In the genomic region with DNA sequence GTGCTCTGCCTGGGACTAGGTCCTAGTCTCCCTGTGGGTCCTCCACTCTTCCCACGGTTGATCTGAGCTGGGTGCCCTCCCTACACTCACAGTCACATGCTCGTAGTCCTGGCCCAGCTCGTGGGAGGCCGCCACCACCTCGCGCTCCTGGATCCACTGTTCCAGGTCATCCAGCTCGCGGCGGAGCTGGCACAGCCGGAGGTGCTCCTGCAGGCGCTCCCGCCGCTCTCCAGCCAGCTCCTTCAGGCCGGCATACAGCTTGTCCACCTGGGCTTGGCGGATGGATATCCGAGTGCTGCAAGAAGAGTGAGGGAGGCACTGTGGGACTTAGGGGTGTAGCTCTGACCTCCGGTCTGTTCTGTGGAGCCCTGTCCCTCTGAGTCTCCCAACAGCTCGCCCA, we compare ENCODE assay signal across 1 cellular context.
TF ChIP-seq lines count a peak whose summit lies in the region.

No MANE protein-coding gene starts in this region.

TF ChIP-seq in GM23338, 12 proteins besides CTCF, POLR2A, EP300 and RAD21 (continued from another document):
- TF ChIP-seq, protein P1, sequence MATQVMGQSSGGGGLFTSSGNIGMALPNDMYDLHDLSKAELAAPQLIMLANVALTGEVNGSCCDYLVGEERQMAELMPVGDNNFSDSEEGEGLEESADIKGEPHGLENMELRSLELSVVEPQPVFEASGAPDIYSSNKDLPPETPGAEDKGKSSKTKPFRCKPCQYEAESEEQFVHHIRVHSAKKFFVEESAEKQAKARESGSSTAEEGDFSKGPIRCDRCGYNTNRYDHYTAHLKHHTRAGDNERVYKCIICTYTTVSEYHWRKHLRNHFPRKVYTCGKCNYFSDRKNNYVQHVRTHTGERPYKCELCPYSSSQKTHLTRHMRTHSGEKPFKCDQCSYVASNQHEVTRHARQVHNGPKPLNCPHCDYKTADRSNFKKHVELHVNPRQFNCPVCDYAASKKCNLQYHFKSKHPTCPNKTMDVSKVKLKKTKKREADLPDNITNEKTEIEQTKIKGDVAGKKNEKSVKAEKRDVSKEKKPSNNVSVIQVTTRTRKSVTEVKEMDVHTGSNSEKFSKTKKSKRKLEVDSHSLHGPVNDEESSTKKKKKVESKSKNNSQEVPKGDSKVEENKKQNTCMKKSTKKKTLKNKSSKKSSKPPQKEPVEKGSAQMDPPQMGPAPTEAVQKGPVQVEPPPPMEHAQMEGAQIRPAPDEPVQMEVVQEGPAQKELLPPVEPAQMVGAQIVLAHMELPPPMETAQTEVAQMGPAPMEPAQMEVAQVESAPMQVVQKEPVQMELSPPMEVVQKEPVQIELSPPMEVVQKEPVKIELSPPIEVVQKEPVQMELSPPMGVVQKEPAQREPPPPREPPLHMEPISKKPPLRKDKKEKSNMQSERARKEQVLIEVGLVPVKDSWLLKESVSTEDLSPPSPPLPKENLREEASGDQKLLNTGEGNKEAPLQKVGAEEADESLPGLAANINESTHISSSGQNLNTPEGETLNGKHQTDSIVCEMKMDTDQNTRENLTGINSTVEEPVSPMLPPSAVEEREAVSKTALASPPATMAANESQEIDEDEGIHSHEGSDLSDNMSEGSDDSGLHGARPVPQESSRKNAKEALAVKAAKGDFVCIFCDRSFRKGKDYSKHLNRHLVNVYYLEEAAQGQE (IDR thresholded peaks at IDR 0.05; ENCODE audit: unreplicated experiment): no peak
- TF ChIP-seq CREB1 (CRISPR knock-in tag; IDR thresholded peaks at IDR 0.05; ENCODE audit: low read depth) (no peak), NANOG (IDR thresholded peaks at IDR 0.05; ENCODE audit: borderline replicate concordance) (no peak), JUNB (IDR thresholded peaks at IDR 0.05; ENCODE audit: unreplicated experiment) (no peak), STAT1 (IDR thresholded peaks at IDR 0.05; ENCODE audit: unreplicated experiment) (no peak), EZH2phosphoT487 (IDR thresholded peaks at IDR 0.05; ENCODE audit: unreplicated experiment) (no peak)
- TF ChIP-seq, protein P2, sequence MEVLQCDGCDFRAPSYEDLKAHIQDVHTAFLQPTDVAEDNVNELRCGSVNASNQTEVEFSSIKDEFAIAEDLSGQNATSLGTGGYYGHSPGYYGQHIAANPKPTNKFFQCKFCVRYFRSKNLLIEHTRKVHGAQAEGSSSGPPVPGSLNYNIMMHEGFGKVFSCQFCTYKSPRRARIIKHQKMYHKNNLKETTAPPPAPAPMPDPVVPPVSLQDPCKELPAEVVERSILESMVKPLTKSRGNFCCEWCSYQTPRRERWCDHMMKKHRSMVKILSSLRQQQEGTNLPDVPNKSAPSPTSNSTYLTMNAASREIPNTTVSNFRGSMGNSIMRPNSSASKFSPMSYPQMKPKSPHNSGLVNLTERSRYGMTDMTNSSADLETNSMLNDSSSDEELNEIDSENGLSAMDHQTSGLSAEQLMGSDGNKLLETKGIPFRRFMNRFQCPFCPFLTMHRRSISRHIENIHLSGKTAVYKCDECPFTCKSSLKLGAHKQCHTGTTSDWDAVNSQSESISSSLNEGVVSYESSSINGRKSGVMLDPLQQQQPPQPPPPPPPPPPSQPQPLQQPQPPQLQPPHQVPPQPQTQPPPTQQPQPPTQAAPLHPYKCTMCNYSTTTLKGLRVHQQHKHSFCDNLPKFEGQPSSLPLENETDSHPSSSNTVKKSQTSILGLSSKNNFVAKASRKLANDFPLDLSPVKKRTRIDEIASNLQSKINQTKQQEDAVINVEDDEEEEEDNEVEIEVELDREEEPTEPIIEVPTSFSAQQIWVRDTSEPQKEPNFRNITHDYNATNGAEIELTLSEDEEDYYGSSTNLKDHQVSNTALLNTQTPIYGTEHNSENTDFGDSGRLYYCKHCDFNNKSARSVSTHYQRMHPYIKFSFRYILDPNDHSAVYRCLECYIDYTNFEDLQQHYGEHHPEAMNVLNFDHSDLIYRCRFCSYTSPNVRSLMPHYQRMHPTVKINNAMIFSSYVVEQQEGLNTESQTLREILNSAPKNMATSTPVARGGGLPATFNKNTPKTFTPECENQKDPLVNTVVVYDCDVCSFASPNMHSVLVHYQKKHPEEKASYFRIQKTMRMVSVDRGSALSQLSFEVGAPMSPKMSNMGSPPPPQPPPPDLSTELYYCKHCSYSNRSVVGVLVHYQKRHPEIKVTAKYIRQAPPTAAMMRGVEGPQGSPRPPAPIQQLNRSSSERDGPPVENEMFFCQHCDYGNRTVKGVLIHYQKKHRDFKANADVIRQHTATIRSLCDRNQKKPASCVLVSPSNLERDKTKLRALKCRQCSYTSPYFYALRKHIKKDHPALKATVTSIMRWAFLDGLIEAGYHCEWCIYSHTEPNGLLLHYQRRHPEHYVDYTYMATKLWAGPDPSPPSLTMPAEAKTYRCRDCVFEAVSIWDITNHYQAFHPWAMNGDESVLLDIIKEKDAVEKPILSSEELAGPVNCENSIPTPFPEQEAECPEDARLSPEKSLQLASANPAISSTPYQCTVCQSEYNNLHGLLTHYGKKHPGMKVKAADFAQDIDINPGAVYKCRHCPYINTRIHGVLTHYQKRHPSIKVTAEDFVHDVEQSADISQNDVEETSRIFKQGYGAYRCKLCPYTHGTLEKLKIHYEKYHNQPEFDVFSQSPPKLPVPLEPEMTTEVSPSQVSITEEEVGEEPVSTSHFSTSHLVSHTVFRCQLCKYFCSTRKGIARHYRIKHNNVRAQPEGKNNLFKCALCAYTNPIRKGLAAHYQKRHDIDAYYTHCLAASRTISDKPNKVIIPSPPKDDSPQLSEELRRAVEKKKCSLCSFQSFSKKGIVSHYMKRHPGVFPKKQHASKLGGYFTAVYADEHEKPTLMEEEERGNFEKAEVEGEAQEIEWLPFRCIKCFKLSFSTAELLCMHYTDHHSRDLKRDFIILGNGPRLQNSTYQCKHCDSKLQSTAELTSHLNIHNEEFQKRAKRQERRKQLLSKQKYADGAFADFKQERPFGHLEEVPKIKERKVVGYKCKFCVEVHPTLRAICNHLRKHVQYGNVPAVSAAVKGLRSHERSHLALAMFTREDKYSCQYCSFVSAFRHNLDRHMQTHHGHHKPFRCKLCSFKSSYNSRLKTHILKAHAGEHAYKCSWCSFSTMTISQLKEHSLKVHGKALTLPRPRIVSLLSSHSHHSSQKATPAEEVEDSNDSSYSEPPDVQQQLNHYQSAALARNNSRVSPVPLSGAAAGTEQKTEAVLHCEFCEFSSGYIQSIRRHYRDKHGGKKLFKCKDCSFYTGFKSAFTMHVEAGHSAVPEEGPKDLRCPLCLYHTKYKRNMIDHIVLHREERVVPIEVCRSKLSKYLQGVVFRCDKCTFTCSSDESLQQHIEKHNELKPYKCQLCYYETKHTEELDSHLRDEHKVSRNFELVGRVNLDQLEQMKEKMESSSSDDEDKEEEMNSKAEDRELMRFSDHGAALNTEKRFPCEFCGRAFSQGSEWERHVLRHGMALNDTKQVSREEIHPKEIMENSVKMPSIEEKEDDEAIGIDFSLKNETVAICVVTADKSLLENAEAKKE (CRISPR knock-in tag; IDR thresholded peaks at IDR 0.05): no peak
